3 cellular contexts compared by ENCODE assay signal in the genomic region with DNA sequence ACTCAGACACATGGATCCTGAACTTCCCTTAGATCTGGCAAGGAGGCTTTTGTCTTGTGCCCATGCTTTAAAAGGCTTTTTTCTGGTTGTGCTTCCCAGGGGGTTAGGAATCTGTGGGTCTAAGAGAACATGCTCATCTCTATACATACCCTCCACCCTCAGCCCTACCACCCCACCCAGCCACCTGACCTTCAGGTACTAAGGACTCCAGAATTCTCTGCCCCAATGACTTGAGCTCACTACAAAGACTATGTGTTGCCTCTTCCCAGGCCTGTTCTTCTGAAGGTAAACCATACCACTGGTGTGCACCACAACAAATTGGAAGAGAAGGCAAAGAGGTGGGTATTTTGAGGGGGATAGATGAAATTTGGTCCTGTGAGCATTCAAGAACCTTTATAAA.
"Had no signal": no experiment of that assay in that cellular context is flagged by ENCODE, and none has a peak within 500 bp of the region (broad histone marks: within the 10 kb centered on the region; RNA-seq: fewer than 3 reads in every experiment).

No MANE protein-coding gene starts in this region.

- H3K4me3 ChIP-seq: GM12878 had no signal

- DNase-seq: GDM1, GF-D8 had no signal

- ATAC-seq: GM12878 had no signal
